In the genomic region with DNA sequence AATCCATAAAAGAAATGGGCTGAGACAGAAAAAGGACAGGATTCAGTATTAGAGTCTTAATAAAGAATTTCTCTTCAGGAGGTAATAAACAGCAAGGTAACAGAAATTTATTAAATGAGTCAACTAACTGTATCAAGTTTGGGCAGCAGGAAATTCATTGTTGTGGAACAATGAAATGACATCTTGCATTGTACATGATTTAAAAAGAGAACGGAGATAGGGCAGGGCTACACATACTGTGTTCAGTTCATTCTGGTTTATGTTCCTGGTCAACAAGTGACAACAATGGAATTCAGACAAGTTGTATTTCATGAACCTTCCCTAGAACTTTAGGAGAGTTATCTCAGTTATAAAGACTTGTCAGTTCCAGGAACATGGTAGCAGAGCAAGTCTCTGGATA, we compare ENCODE assay signal across 15 cellular contexts.
DNase-seq lines count a peak whose midpoint lies in the region; TF ChIP-seq lines count a peak whose summit lies in the region.
"Had no signal": no experiment of that assay in that cellular context is flagged by ENCODE, and none has a peak within 500 bp of the region (broad histone marks: within the 10 kb centered on the region; RNA-seq: fewer than 3 reads in every experiment).

No MANE protein-coding gene starts in this region.

- peak; percentile 3 to 50 for DNase-seq in dermis microvascular lymphatic vessel endothelial cell (ENCODE audit: low read depth in 2 of 2)
- DNase-seq in fibroblast of the aortic adventitia (ENCODE audit: low read depth), result peak; percentile 9
- DNase-seq in lung microvascular endothelial cell (ENCODE audit: low read depth in 2 of 2), result peak; percentile 10 to 38
- no peak for DNase-seq in NCI-H2107 (lab: John Stamatoyannopoulos, UW)
- DNase-seq in NCI-H1048 (lab: John Stamatoyannopoulos, UW), result no peak
- no peak for DNase-seq in stimulated activated CD8-positive, alpha-beta memory T cell treated with anti-CD3 and anti-CD28 coated beads, Interleukin-4, amount 100 ng/mL, for 48 hours
- DNase-seq: C1 segment of cervical spinal cord; Calu3; CD4-positive, alpha-beta memory T cell; COR-L47; DMS153; DND-41; GM23248; H7; HCEC 1CT had no signal

- TF ChIP-seq CTCF in fibroblast of the aortic adventitia (IDR thresholded peaks at IDR 0.05; ENCODE audit: insufficient read depth, low read length), result no peak

- H3K4me3 ChIP-seq in fibroblast of the aortic adventitia (ENCODE audit: low read depth, low read length), result no peak overlapping the region
- H3K4me3 ChIP-seq: GM23248 had no signal

Comparison
In these comparisons a context has a peak if more than half of its experiments do, and no peak if none do; other contexts are left out.
1. DNase-seq: peak in dermis microvascular lymphatic vessel endothelial cell (2 of 2), fibroblast of the aortic adventitia (single experiment) and lung microvascular endothelial cell (2 of 2); none in NCI-H2107 (single experiment), NCI-H1048 (single experiment) and stimulated activated CD8-positive, alpha-beta memory T cell treated with anti-CD3 and anti-CD28 coated beads, Interleukin-4, amount 100 ng/mL, for 48 hours (single experiment).